12 cellular contexts compared by ENCODE assay signal in genomic region chr9:74277532-74277931, GRCh38.
DNase-seq lines count a peak whose midpoint lies in the region; ATAC-seq and TF ChIP-seq lines count a peak whose summit lies in the region.
"Had no signal": no experiment of that assay in that cellular context is flagged by ENCODE, and none has a peak within 500 bp of the region (broad histone marks: within the 10 kb centered on the region; RNA-seq: fewer than 3 reads in every experiment).

No MANE protein-coding gene starts in this region.

- intact Hi-C loops in uterus (cut with DNase I; ENCODE audit: low total_unique reads): no loop called here

- no peaks in the 10 kb centered on the region for H3K9me3 ChIP-seq in uterus
- H3K9me3 ChIP-seq: HAP-1 had no signal

- H3K27me3 ChIP-seq in uterus: no peaks in the 10 kb centered on the region

- H3K4me3 ChIP-seq in uterus: no peak overlapping the region
- H3K4me3 ChIP-seq: HAP-1 had no signal

- peak; percentile 64 for DNase-seq in activated effector memory CD4-positive, alpha-beta T cell treated with anti-CD3 and anti-CD28 coated beads, Interleukin-2, amount 50 U/mL, for 16 hours
- no peak for DNase-seq in activated effector memory CD4-positive, alpha-beta T cell treated with Interleukin-2 at 50 U/mL for 16 hours
- peak; percentile 10 for DNase-seq in stimulated activated CD8-positive, alpha-beta memory T cell treated with anti-CD3 and anti-CD28 coated beads, Interleukin-15, amount 100 ng/mL, for 1 hour (ENCODE audit: low read depth)
- DNase-seq in AG08395 (ENCODE audit: low spot score) (no peak), uterus (no peak), NCI-H1694 (lab: John Stamatoyannopoulos, UW) (no peak)
- DNase-seq: NCI-H446, nucleus accumbens, T1000 had no signal

- H3K4me1 ChIP-seq in uterus: no peaks in the 10 kb centered on the region
- H3K4me1 ChIP-seq: HAP-1 had no signal

- no peaks in the 10 kb centered on the region for H3K36me3 ChIP-seq in uterus
- H3K36me3 ChIP-seq: HAP-1 had no signal

- TF ChIP-seq CTCF in uterus (IDR thresholded peaks at IDR 0.05): no peak

- ATAC-seq in GM21723 (IDR thresholded peaks at IDR 0.05; ENCODE audit: unreplicated experiment) (peak; percentile 93), HG03520 (IDR thresholded peaks at IDR 0.05; ENCODE audit: unreplicated experiment) (peak; percentile 96)

- H3K27ac ChIP-seq in uterus: no peak overlapping the region

- no peak for TF ChIP-seq POLR2A in uterus (IDR thresholded peaks at IDR 0.05)

Comparison
In these comparisons a context has a peak if more than half of its experiments do, and no peak if none do; other contexts are left out.
1. DNase-seq: peak in activated effector memory CD4-positive, alpha-beta T cell treated with anti-CD3 and anti-CD28 coated beads, Interleukin-2, amount 50 U/mL, for 16 hours (single experiment) and stimulated activated CD8-positive, alpha-beta memory T cell treated with anti-CD3 and anti-CD28 coated beads, Interleukin-15, amount 100 ng/mL, for 1 hour (single experiment); none in activated effector memory CD4-positive, alpha-beta T cell treated with Interleukin-2 at 50 U/mL for 16 hours (single experiment), AG08395 (single experiment), uterus (0 of 2) and NCI-H1694 (single experiment).